Comparison of ENCODE assay signal across 18 cellular contexts in genomic region chrX:41761702-41762101, GRCh38. TPM values are rescaled to one million over a fixed set of nuclear protein-coding genes. Genes with fewer than 3 reads are reported as not detected.
DNase-seq lines count a peak whose midpoint lies in the region; ATAC-seq, FAIRE-seq and TF ChIP-seq lines count a peak whose summit lies in the region.
"Had no signal": no experiment of that assay in that cellular context is flagged by ENCODE, and none has a peak within 500 bp of the region (broad histone marks: within the 10 kb centered on the region; RNA-seq: fewer than 3 reads in every experiment).

No MANE protein-coding gene starts in this region.

- H3F3A ChIP-seq in PC-3 (ENCODE audit: low read length, unreplicated experiment) = no peaks in the 10 kb centered on the region

- H3K4me2 ChIP-seq in PC-3 (ENCODE audit: low read length) = peak overlapping the region; percentile 59
- H3K4me2 ChIP-seq: BLaER1 treated with 17β-estradiol and CSF1 and Interleukin-3, amounts not matched to agents 10 nM and 100 nM had no signal

- no peaks in the 10 kb centered on the region for H3K27me3 Mint-ChIP-seq in CD8-positive, alpha-beta T cell (ENCODE audit: low read depth)
- H3K27me3 Mint-ChIP-seq: CD4-positive, CD25-positive, alpha-beta regulatory T cell had no signal

- no peak for DNase-seq in CD8-positive, alpha-beta T cell
- DNase-seq in PC-3 (peak; percentile 58), bronchial epithelial cell (ENCODE audit: low read depth) (peak; percentile 20), pancreas (no peak)
- DNase-seq: CD4-positive, CD25-positive, alpha-beta regulatory T cell; DMS79; GM23248 had no signal

- H3K9me3 Mint-ChIP-seq in CD8-positive, alpha-beta T cell = no peaks in the 10 kb centered on the region
- H3K9me3 Mint-ChIP-seq: CD4-positive, CD25-positive, alpha-beta regulatory T cell; IgD-negative memory B cell had no signal

- POLR2A ChIA-PET in CD8-positive, alpha-beta T cell (lab: Charles Lee) = no interaction called here
- POLR2A ChIA-PET in PC-3 (lab: Charles Lee; ENCODE audit: unreplicated experiment) = interaction anchor here (0.6 to 0.7 kb wide), 2 partner anchors 20 to 270 kb away, joined by 3 read pairs; no protein-coding TSS in a partner anchor

- H3K27ac ChIP-seq in CD8-positive, alpha-beta T cell (ENCODE audit: low read depth, low read length) = no peak overlapping the region
- H3K27ac ChIP-seq in PC-3 (ENCODE audit: low read length) (peak overlapping the region; percentile 64), pancreas (peak overlapping the region in 2 of 4 donors; percentile 60 to 64)
- H3K27ac ChIP-seq: BLaER1 treated with 17β-estradiol and CSF1 and Interleukin-3, amounts not matched to agents 10 nM and 100 nM; GM23248 had no signal

- no peak for TF ChIP-seq CTCF in CD8-positive, alpha-beta T cell (IDR thresholded peaks at IDR 0.05)
- TF ChIP-seq CTCF in PC-3 (conservative IDR thresholded peaks at IDR 0.05; ENCODE audit: low read depth, low read length) (no peak), bronchial epithelial cell (IDR thresholded peaks at IDR 0.05; ENCODE audit: insufficient read depth, low read length, severe bottlenecking) (no peak), pancreas (IDR thresholded peaks at IDR 0.05) (no peak)

- H3K4me1 ChIP-seq in CD8-positive, alpha-beta T cell (ENCODE audit: insufficient read depth, low read length) = no peaks in the 10 kb centered on the region
- H3K4me1 ChIP-seq in PC-3 (ENCODE audit: insufficient read depth, low read length) (peaks cover 38% of the 10 kb centered on the region), pancreas (peaks cover 3 to 12% (median 4%) of the 10 kb centered on the region in 3 donors)
- H3K4me1 ChIP-seq: BLaER1 treated with 17β-estradiol and CSF1 and Interleukin-3, amounts not matched to agents 10 nM and 100 nM had no signal

- H3K79me2 ChIP-seq in PC-3 (ENCODE audit: low read length) = no peaks in the 10 kb centered on the region

- no peaks in the 10 kb centered on the region for H3K27me3 ChIP-seq in CD8-positive, alpha-beta T cell (ENCODE audit: insufficient read depth, low read length)
- H3K27me3 ChIP-seq in PC-3 (ENCODE audit: low read length) (no peaks in the 10 kb centered on the region), bronchial epithelial cell (ENCODE audit: control insufficient read depth, insufficient read depth, low read length) (no peaks in the 10 kb centered on the region), pancreas (no peaks in the 10 kb centered on the region)

- no peak for ATAC-seq in CD8-positive, alpha-beta T cell
- ATAC-seq in PC-3 (peak; percentile 87), pancreas (peak in 2 of 4 donors; percentile 8 to 10), GM18519 (IDR thresholded peaks at IDR 0.05; ENCODE audit: low FRiP score, unreplicated experiment) (no peak), HG02610 (IDR thresholded peaks at IDR 0.05; ENCODE audit: unreplicated experiment) (no peak), SK-N-SH treated with all-trans-retinoic acid at 6 μM for 48 hours (no peak)
- ATAC-seq: GM12878, HCT116 had no signal

- H3K4me1 Mint-ChIP-seq in CD8-positive, alpha-beta T cell (ENCODE audit: low read depth) = peaks cover 23% of the 10 kb centered on the region

- H3K4me3 ChIP-seq in CD8-positive, alpha-beta T cell (ENCODE audit: low read depth, low read length) = no peak overlapping the region
- H3K4me3 ChIP-seq in PC-3 (ENCODE audit: low read length) (no peak overlapping the region), bronchial epithelial cell (ENCODE audit: low read depth, low read length) (no peak overlapping the region), pancreas (no peak overlapping the region)
- H3K4me3 ChIP-seq: BLaER1 treated with 17β-estradiol and CSF1 and Interleukin-3, amounts not matched to agents 10 nM and 100 nM; GM12878; GM23248 had no signal

- no peak overlapping the region for H3K4me3 Mint-ChIP-seq in CD8-positive, alpha-beta T cell
- H3K4me3 Mint-ChIP-seq: CD4-positive, CD25-positive, alpha-beta regulatory T cell; IgD-negative memory B cell had no signal

- CTCF ChIA-PET in CD8-positive, alpha-beta T cell (lab: Charles Lee) = no interaction called here
- CTCF ChIA-PET in PC-3 (lab: Charles Lee) = interaction anchor here (0.7 kb wide), 1 partner anchor 358 kb away, joined by 4 read pairs; no protein-coding TSS in a partner anchor

- H3K9me2 ChIP-seq in PC-3 (replicated peaks; ENCODE audit: low read length) = no peaks in the 10 kb centered on the region

- no peaks in the 10 kb centered on the region for H3K9me3 ChIP-seq in CD8-positive, alpha-beta T cell (ENCODE audit: low read length)
- H3K9me3 ChIP-seq in PC-3 (ENCODE audit: low read length) (no peaks in the 10 kb centered on the region), pancreas (no peaks in the 10 kb centered on the region)
- H3K9me3 ChIP-seq: BLaER1 treated with 17β-estradiol and CSF1 and Interleukin-3, amounts not matched to agents 10 nM and 100 nM had no signal

- H3K36me3 Mint-ChIP-seq in CD8-positive, alpha-beta T cell = peaks cover 9% of the 10 kb centered on the region
- H3K36me3 Mint-ChIP-seq: CD4-positive, CD25-positive, alpha-beta regulatory T cell had no signal

- H4K20me1 ChIP-seq in PC-3 (ENCODE audit: low read length) = no peaks in the 10 kb centered on the region

- no peak overlapping the region for H2AFZ ChIP-seq in PC-3 (ENCODE audit: low read length)
- H2AFZ ChIP-seq: GM23248 had no signal

- BruUV-seq in PC-3 (replicated peaks; lab: Mats Ljungman, UMichigan) = no TSS peak

- H3K9ac ChIP-seq in PC-3 (ENCODE audit: low read length) = no peak overlapping the region
- H3K9ac ChIP-seq: BLaER1 treated with 17β-estradiol and CSF1 and Interleukin-3, amounts not matched to agents 10 nM and 100 nM; GM23248 had no signal

- H3K36me3 ChIP-seq in CD8-positive, alpha-beta T cell (ENCODE audit: insufficient read depth, low read length) = no peaks in the 10 kb centered on the region
- H3K36me3 ChIP-seq in PC-3 (ENCODE audit: low read depth, low read length) (no peaks in the 10 kb centered on the region), bronchial epithelial cell (ENCODE audit: control insufficient read depth, insufficient read depth, low read length) (no peaks in the 10 kb centered on the region), pancreas (no peaks in the 10 kb centered on the region)
- H3K36me3 ChIP-seq: BLaER1 treated with 17β-estradiol and CSF1 and Interleukin-3, amounts not matched to agents 10 nM and 100 nM had no signal

- intact Hi-C loops in CD8-positive, alpha-beta T cell (cut with DNase I, micrococcal nuclease) = no loop called here
- intact Hi-C loops in PC-3 (cut with micrococcal nuclease) (loop anchor here (2.0 to 5.0 kb wide), 3 partner anchors 17 to 203 kb away; partner anchors contain the start of gene CASK), pancreas (cut with DNase I) (no loop called here)

- H3K27ac Mint-ChIP-seq in CD8-positive, alpha-beta T cell = peak overlapping the region; percentile 32
- H3K27ac Mint-ChIP-seq: CD4-positive, CD25-positive, alpha-beta regulatory T cell had no signal

- FAIRE-seq in bronchial epithelial cell (lab: Jason Lieb, UNC) = no peak
- FAIRE-seq in pancreas (lab: Jason Lieb, UNC) = peak; percentile 51
- FAIRE-seq: GM12878, GM18507, H54 had no signal

TF ChIP-seq in SK-N-SH treated with all-trans-retinoic acid at 6 μM for 48 hours, 23 proteins besides CTCF, POLR2A, EP300 and RAD21:
- TF ChIP-seq CSDC2 (CRISPR knock-in tag; IDR thresholded peaks at IDR 0.05) = no peak

RNA-seq across cellular contexts. Expression of gene GPR82, which starts 37.7 kb away (rescaled TPM):
- total RNA-seq in CD8-positive, alpha-beta T cell = not detected
- not detected in 2 replicates for total RNA-seq in PC-3 (2014; rRNA removed)
- total RNA-seq in bronchial epithelial cell = not detected in 2 replicates
- total RNA-seq in pancreas = under 1 TPM in 4 of 6 donors, not detected in 2; 0.04 to 0.62 (median 0.32) TPM
- under 1 TPM in 1 of 2 donors, not detected in 1; 0.12 TPM for polyA plus RNA-seq in pancreas
- total RNA-seq: CD4-positive, CD25-positive, alpha-beta regulatory T cell; G401; GM23248; HT-29 had no signal

Comparison
In these comparisons a context has a peak if more than half of its experiments do, and no peak if none do; other contexts are left out.
1. DNase-seq: peak in PC-3 (single experiment) and bronchial epithelial cell (single experiment); none in CD8-positive, alpha-beta T cell (0 of 7) and pancreas (0 of 6).